12 cellular contexts compared by ENCODE assay signal in genomic region chr15:36877796-36878744, GRCh38.
A peak's percentile ranks its signal among the peaks of the same experiment; 100 is the strongest.
DNase-seq lines count a peak whose midpoint lies in the region; ATAC-seq and TF ChIP-seq lines count a peak whose summit lies in the region.
"Had no signal": no experiment of that assay in that cellular context is flagged by ENCODE, and none has a peak within 500 bp of the region (broad histone marks: within the 10 kb centered on the region; RNA-seq: fewer than 3 reads in every experiment).

No MANE protein-coding gene starts in this region.

- H3K4me1 ChIP-seq in ES-I3 (ENCODE audit: insufficient read depth, low read length) (peaks cover 8% of the 10 kb centered on the region; the same call in 1 of the 2 replicates), thyroid gland (peaks cover 3 to 17% of the 10 kb centered on the region in 2 donors)

- no peak overlapping the region for H3K4me3 ChIP-seq in thyroid gland (replicated peaks in 1 of 3)
- H3K4me3 ChIP-seq: SK-N-MC had no signal

- H3K4me1 Mint-ChIP-seq in chondrocyte (ENCODE audit: low read depth): peaks cover 23% of the 10 kb centered on the region
- peaks cover 0 to 22% (median 4%) of the 10 kb centered on the region in 3 donors for H3K4me1 Mint-ChIP-seq in naive B cell

- H3K36me3 ChIP-seq in ES-I3 (ENCODE audit: insufficient read depth, low read length) (no peaks in the 10 kb centered on the region), thyroid gland (no peaks in the 10 kb centered on the region)
- H3K36me3 ChIP-seq: neutrophil had no signal

- peaks cover 32% of the 10 kb centered on the region for H3K27me3 ChIP-seq in thyroid gland

- H3K9me3 ChIP-seq in ES-I3 (ENCODE audit: control insufficient read depth, insufficient read depth, low read length) (no peaks in the 10 kb centered on the region), thyroid gland (no peaks in the 10 kb centered on the region)
- H3K9me3 ChIP-seq: neutrophil had no signal

- intact Hi-C loops in thyroid gland (cut with DNase I): no loop called here

- H3K4me3 Mint-ChIP-seq in chondrocyte (ENCODE audit: unreplicated experiment) (peak overlapping the region; percentile 44), naive B cell (peak overlapping the region in 5 of 8 donors; percentile 9 to 81 (median 22))

- H3K36me3 Mint-ChIP-seq in chondrocyte (ENCODE audit: low read depth) (peaks cover 4% of the 10 kb centered on the region), naive B cell (no peaks in the 10 kb centered on the region)
- H3K36me3 Mint-ChIP-seq: IgD-negative memory B cell had no signal

- TF ChIP-seq CTCF in chondrocyte (IDR thresholded peaks at IDR 0.05) (no peak), thyroid gland (IDR thresholded peaks at IDR 0.05) (no peak)

- H3K27ac Mint-ChIP-seq in chondrocyte (ENCODE audit: unreplicated experiment) (peak overlapping the region; percentile 54), naive B cell (peak overlapping the region in 1 of 6 donors; percentile 46)
- H3K27ac Mint-ChIP-seq: IgD-negative memory B cell had no signal

- peak overlapping the region; percentile 41; the same call in 1 of the 2 replicates for H3K9ac ChIP-seq in ES-I3 (ENCODE audit: low read depth, low read length)

- DNase-seq in chondrocyte (ENCODE audit: low spot score) (no peak), naive B cell (no peak), COLO668 (lab: John Stamatoyannopoulos, UW; ENCODE audit: unreplicated experiment) (no peak), KG1 (lab: John Stamatoyannopoulos, UW) (no peak), thyroid gland (no peak)
- DNase-seq: Calu3 had no signal

- ATAC-seq in HG02678 (IDR thresholded peaks at IDR 0.05; ENCODE audit: unreplicated experiment): peak; percentile 58
- ATAC-seq in naive B cell (ENCODE audit: low read depth in 2 of 2): no peak
- ATAC-seq in HG02970 (IDR thresholded peaks at IDR 0.05; ENCODE audit: low FRiP score, unreplicated experiment): no peak

- H3K9me3 Mint-ChIP-seq in chondrocyte (ENCODE audit: low read depth) (no peaks in the 10 kb centered on the region), naive B cell (peaks cover 0 to 6% (median 4%) of the 10 kb centered on the region in 7 donors)

- H3K27ac ChIP-seq in thyroid gland: no peak overlapping the region
- H3K27ac ChIP-seq: neutrophil, SK-N-MC had no signal

- H3K27me3 Mint-ChIP-seq in chondrocyte (ENCODE audit: low read depth) (peaks cover 59% of the 10 kb centered on the region), naive B cell (peaks cover 61 to 83% (median 81%) of the 10 kb centered on the region in 3 donors)

- TF ChIP-seq POLR2A in thyroid gland (IDR thresholded peaks at IDR 0.05): no peak

- 32 to 39% methylated on average over 33 to 35 of the region's 41 CpGs for WGBS in thyroid gland, 2 donors
